In genomic region chr10:30058570-30059132, GRCh38 we compare ENCODE assay signal across 8 cellular contexts. TPM values are rescaled to one million over a fixed set of nuclear protein-coding genes. Genes with fewer than 3 reads are reported as not detected.
DNase-seq lines count a peak whose midpoint lies in the region; ATAC-seq, FAIRE-seq and TF ChIP-seq lines count a peak whose summit lies in the region.

No MANE protein-coding gene starts in this region.

- H3K23ac ChIP-seq in trophoblast cell (ENCODE audit: low read length) = no peak overlapping the region

- H3K27ac ChIP-seq in Panc1 (ENCODE audit: low read length) = peak overlapping the region; percentile 92
- H3K27ac ChIP-seq in trophoblast cell (ENCODE audit: low read depth, low read length) = peak overlapping the region; percentile 68

- peak overlapping the region; percentile 86 for H3K9ac ChIP-seq in trophoblast cell (ENCODE audit: low read length)

- H3K18ac ChIP-seq in trophoblast cell (ENCODE audit: low read length) = peak overlapping the region; percentile 83

- peaks cover 5% of the 10 kb centered on the region for H3K79me2 ChIP-seq in trophoblast cell (ENCODE audit: control insufficient read depth, insufficient read depth, low read length, poor library complexity)

- peaks cover 26% of the 10 kb centered on the region for H3K4me1 ChIP-seq in Panc1 (ENCODE audit: control insufficient read depth, insufficient read depth, low read length)
- H3K4me1 ChIP-seq in trophoblast cell (ENCODE audit: control insufficient read depth in 1 of 2, insufficient read depth in 2 of 2, low read length in 2 of 2) = peaks cover 7 to 13% of the 10 kb centered on the region in 2 experiments

- H2AK5ac ChIP-seq in trophoblast cell (ENCODE audit: low read length) = peak overlapping the region; percentile 18

- H3K4me3 ChIP-seq in Panc1 (ENCODE audit: low read depth in 2 of 2, low read length in 2 of 2) = peak overlapping the region; percentile 66 to 67
- H3K4me3 ChIP-seq in foreskin fibroblast (ENCODE audit: low read depth in 1 of 2, low read length in 2 of 2) = peak overlapping the region; percentile 61 to 68
- peak overlapping the region; percentile 92 for H3K4me3 ChIP-seq in trophoblast cell (ENCODE audit: low read depth, low read length)

- in situ Hi-C loops in Panc1 (cut with HindIII; ENCODE audit: low pct_unique_long_range_greater_than_20kb, low sequenced_read_pairs) = no loop called here

- H3K27me3 ChIP-seq in Panc1 (ENCODE audit: control insufficient read depth, insufficient read depth, low read length) (no peaks in the 10 kb centered on the region), trophoblast cell (ENCODE audit: insufficient read depth, low read length) (no peaks in the 10 kb centered on the region)

- peak overlapping the region; percentile 81 for H3K14ac ChIP-seq in trophoblast cell (ENCODE audit: low read length)

- ATAC-seq in Panc1 (peak; percentile 29; the same call in 1 of the 2 replicates), GM21526 (IDR thresholded peaks at IDR 0.05; ENCODE audit: low FRiP score, unreplicated experiment) (no peak), HG03135 (IDR thresholded peaks at IDR 0.05; ENCODE audit: unreplicated experiment) (no peak)

- H3K79me1 ChIP-seq in trophoblast cell (ENCODE audit: low read length) = peaks cover 14% of the 10 kb centered on the region

- no TSS peak for BruUV-seq in Panc1 (replicated peaks; lab: Mats Ljungman, UMichigan)

- CTCF ChIA-PET in Panc1 (lab: Charles Lee) = no interaction called here

- FAIRE-seq in D721Med (lab: Jason Lieb, UNC) = no peak
- no peak for FAIRE-seq in RCC 7860 (lab: Jason Lieb, UNC)

- H4K8ac ChIP-seq in trophoblast cell (ENCODE audit: low read depth, low read length) = peak overlapping the region; percentile 68

- H2BK12ac ChIP-seq in trophoblast cell (ENCODE audit: low read length) = peak overlapping the region; percentile 51

- no CpG with 5 or more reads among the region's 48 CpGs for WGBS in trophoblast cell (ENCODE audit: extremely low coverage, insufficient coverage, insufficient read length)

- peak overlapping the region; percentile 90 for H4K91ac ChIP-seq in trophoblast cell (ENCODE audit: low read depth, low read length)

- TF ChIP-seq CTCF in D721Med (IDR thresholded peaks at IDR 0.05; ENCODE audit: insufficient read depth, missing control alignments) (no peak), Panc1 (IDR thresholded peaks at IDR 0.05) (no peak), foreskin fibroblast (IDR thresholded peaks at IDR 0.05; ENCODE audit: low read depth, low read length) (no peak)

- H3K9me3 ChIP-seq in Panc1 (ENCODE audit: control insufficient read depth, insufficient read depth, low read depth, low read length) (no peaks in the 10 kb centered on the region), trophoblast cell (ENCODE audit: insufficient read depth, low read depth, low read length) (no peaks in the 10 kb centered on the region)

- H3K4me2 ChIP-seq in trophoblast cell (ENCODE audit: low read length) = peak overlapping the region; percentile 98

- H4K12ac ChIP-seq in trophoblast cell (ENCODE audit: low read depth, low read length) = peak overlapping the region; percentile 22

- peak overlapping the region; percentile 64 for H2BK120ac ChIP-seq in trophoblast cell (ENCODE audit: insufficient read depth, low read length, poor library complexity)

- peak overlapping the region; percentile 69 for H3K4ac ChIP-seq in trophoblast cell (ENCODE audit: low read depth, low read length)

- POLR2A ChIA-PET in Panc1 (lab: Charles Lee) = no interaction called here

- peak overlapping the region; percentile 36 for H2BK5ac ChIP-seq in trophoblast cell (ENCODE audit: low read depth, low read length, poor library complexity)

- H3K36me3 ChIP-seq in Panc1 (ENCODE audit: control insufficient read depth, insufficient read depth, low read length) (no peaks in the 10 kb centered on the region), trophoblast cell (ENCODE audit: control insufficient read depth in 1 of 2, insufficient read depth in 2 of 2, low read length in 2 of 2) (no peaks in the 10 kb centered on the region)

- peak overlapping the region; percentile 85 for H2AFZ ChIP-seq in trophoblast cell (ENCODE audit: insufficient read depth, low read length, poor library complexity)

- intact Hi-C loops in Panc1 (cut with micrococcal nuclease; ENCODE audit: unreplicated experiment) = loop anchor here (10.0 kb wide), 1 partner anchor 126 kb away; no protein-coding TSS in a partner anchor

- DNase-seq in D721Med (ENCODE audit: insufficient read length, low spot score) (peak; percentile 36), Panc1 (ENCODE audit: low read depth, low spot score) (no peak), foreskin fibroblast (peak in 1 of 2 donors; percentile 49), trophoblast cell (peak in 1 of 2 donors; percentile 45), RCC 7860 (ENCODE audit: low spot score) (no peak), NCI-H446 (lab: John Stamatoyannopoulos, UW) (no peak)

RNA-seq across cellular contexts. Expression of gene JCAD, which starts 0.7 kb away (rescaled TPM):
- 40.7 TPM for total RNA-seq in Panc1 (2021; ENCODE audit: unreplicated experiment)
- polyA plus RNA-seq in Panc1 (2012; ENCODE audit: insufficient read length) = 14.6 TPM
- polyA plus RNA-seq in trophoblast cell (2013) = 5.8 and 6.0 TPM in 2 replicates
